9 cellular contexts compared by ENCODE assay signal in genomic region chr4:37648084-37648817, GRCh38. TPM values are rescaled to one million over a fixed set of nuclear protein-coding genes. Genes with fewer than 3 reads are reported as not detected.
DNase-seq lines count a peak whose midpoint lies in the region; ATAC-seq and TF ChIP-seq lines count a peak whose summit lies in the region.
"Had no signal": no experiment of that assay in that cellular context is flagged by ENCODE, and none has a peak within 500 bp of the region (broad histone marks: within the 10 kb centered on the region; RNA-seq: fewer than 3 reads in every experiment).

No MANE protein-coding gene starts in this region.

- H3K9me3 Mint-ChIP-seq in neural progenitor cell, result peaks cover 2% of the 10 kb centered on the region

- H3K9ac ChIP-seq in neural progenitor cell, result no peak overlapping the region

- H3K4me3 Mint-ChIP-seq in neural progenitor cell, result no peak overlapping the region

- H3K27me3 Mint-ChIP-seq in neural progenitor cell (ENCODE audit: insufficient read depth, low read depth), result peaks cover 5% of the 10 kb centered on the region

- H3K4me2 ChIP-seq in neural progenitor cell, result no peak overlapping the region

- H3K27me3 ChIP-seq in brain microvascular endothelial cell (replicated peaks) (no peaks in the 10 kb centered on the region), lower lobe of right lung (ENCODE audit: low read depth) (no peaks in the 10 kb centered on the region), neural progenitor cell (no peaks in the 10 kb centered on the region)

- intact Hi-C loops in lower lobe of right lung (cut with DNase I), result no loop called here

- H2AFZ ChIP-seq in neural progenitor cell (replicated peaks), result no peak overlapping the region

- H3K27ac Mint-ChIP-seq in neural progenitor cell, result no peak overlapping the region

- H3K4me1 ChIP-seq in lower lobe of right lung (peaks cover 15% of the 10 kb centered on the region), neural progenitor cell (peaks cover 13% of the 10 kb centered on the region)

- no peaks in the 10 kb centered on the region for H4K20me1 ChIP-seq in neural progenitor cell (ENCODE audit: low read depth)

- H3K4me3 ChIP-seq in brain microvascular endothelial cell (ENCODE audit: low read depth, low read length) (no peak overlapping the region), lower lobe of right lung (no peak overlapping the region), neural progenitor cell (no peak overlapping the region)
- H3K4me3 ChIP-seq: GM12878 had no signal

- H3K36me3 ChIP-seq in brain microvascular endothelial cell (replicated peaks), result no peaks in the 10 kb centered on the region
- peaks cover 39% of the 10 kb centered on the region for H3K36me3 ChIP-seq in lower lobe of right lung
- no peaks in the 10 kb centered on the region for H3K36me3 ChIP-seq in neural progenitor cell

- H3K36me3 Mint-ChIP-seq in neural progenitor cell, result peaks cover 17% of the 10 kb centered on the region

- no peak for TF ChIP-seq CTCF in brain microvascular endothelial cell (IDR thresholded peaks at IDR 0.05; ENCODE audit: low read depth, low read length, missing control alignments)
- TF ChIP-seq CTCF in lower lobe of right lung (IDR thresholded peaks at IDR 0.05), result no peak
- TF ChIP-seq CTCF in neural progenitor cell (IDR thresholded peaks at IDR 0.05), result no peak

- H3K27ac ChIP-seq in brain microvascular endothelial cell (peak overlapping the region; percentile 41), lower lobe of right lung (no peak overlapping the region), neural progenitor cell (no peak overlapping the region)

- H3K9me3 ChIP-seq in lower lobe of right lung (no peaks in the 10 kb centered on the region), neural progenitor cell (ENCODE audit: low read depth) (no peaks in the 10 kb centered on the region)

- peak; percentile 23 for DNase-seq in Ammon's horn (ENCODE audit: low spot score)
- DNase-seq in M059J (ENCODE audit: low read depth), result peak; percentile 96
- DNase-seq in brain microvascular endothelial cell, result peak; percentile 92
- peak; percentile 57 for DNase-seq in lower lobe of right lung
- DNase-seq in neural progenitor cell (ENCODE audit: low spot score), result no peak

- peaks cover 37% of the 10 kb centered on the region for H3K4me1 Mint-ChIP-seq in neural progenitor cell

- no peaks in the 10 kb centered on the region for H3K79me2 ChIP-seq in neural progenitor cell (ENCODE audit: low read depth)

- in situ Hi-C loops in brain microvascular endothelial cell (cut with HindIII; ENCODE audit: low pct_ligation_motif_present, low sequenced_read_pairs), result no loop called here

- no peaks in the 10 kb centered on the region for H3F3A ChIP-seq in neural progenitor cell (ENCODE audit: low read depth)

- ATAC-seq in lower lobe of right lung (peak; percentile 90 to 92), GM18867 (IDR thresholded peaks at IDR 0.05; ENCODE audit: unreplicated experiment) (no peak), HG03025 (IDR thresholded peaks at IDR 0.05; ENCODE audit: low FRiP score, unreplicated experiment) (no peak), GM19324 (IDR thresholded peaks at IDR 0.05; ENCODE audit: low FRiP score, unreplicated experiment) (no peak)
- ATAC-seq: GM12878 had no signal

RNA-seq across cellular contexts. Expression of gene RELL1, which starts 37.9 kb away (rescaled TPM):
- 38.2 and 46.7 TPM in 2 replicates for total RNA-seq in M059J (2014; rRNA removed; shearing (Covaris generic))
- total RNA-seq in lower lobe of right lung (33.5 TPM), neural progenitor cell (ENCODE audit: low replicate concordance) (12.1 and 17.5 TPM in 2 replicates)

Comparison
In these comparisons a context has a peak if more than half of its experiments do, and no peak if none do; other contexts are left out.
1. ATAC-seq: peak in lower lobe of right lung (2 of 2); none in GM18867 (single experiment), HG03025 (single experiment) and GM19324 (single experiment).